ENCODE assay signal across 25 cellular contexts in the genomic region with DNA sequence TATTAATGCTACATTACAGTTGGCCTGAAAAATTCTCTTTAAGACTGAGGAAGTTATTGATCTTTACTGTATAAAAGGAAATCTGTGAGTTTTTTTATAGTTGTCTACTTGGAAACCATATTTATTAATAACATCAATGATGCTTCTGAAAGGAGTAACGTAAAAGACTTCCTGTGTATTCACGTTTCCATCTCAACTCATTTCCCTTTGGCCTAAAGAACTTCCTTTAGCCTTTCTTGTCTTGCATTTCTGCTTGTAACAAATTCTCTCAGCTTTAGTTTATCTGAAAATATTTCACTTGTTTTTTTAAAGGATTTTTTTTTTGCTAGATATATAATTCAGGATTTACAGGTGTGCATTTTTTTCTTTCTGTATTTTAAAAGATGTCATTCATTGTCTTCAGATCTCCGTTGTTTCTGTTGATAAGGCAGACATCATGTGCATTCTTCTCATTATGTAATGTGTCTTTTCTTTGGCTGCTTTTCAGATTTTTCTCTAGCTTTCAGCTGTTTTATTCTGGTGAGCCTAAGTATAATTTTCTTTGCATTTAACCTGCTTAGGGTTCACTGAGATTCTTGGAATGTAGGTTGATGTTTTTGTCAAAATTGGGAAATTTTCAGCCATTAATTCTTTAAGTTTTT.
"Had no signal": no experiment of that assay in that cellular context is flagged by ENCODE, and none has a peak within 500 bp of the region (broad histone marks: within the 10 kb centered on the region; RNA-seq: fewer than 3 reads in every experiment).

No MANE protein-coding gene starts in this region.

- H3K4me1 Mint-ChIP-seq: immature natural killer cell had no signal

- H3K4me3 Mint-ChIP-seq: immature natural killer cell; memory B cell; naive B cell; natural killer cell treated with Interleukin-12 subunit alpha and Interleukin-12 subunit beta and Interleukin-15 and Interleukin-18, amount 100 ng/mL, for 72 hours; neural crest cell; stimulated activated naive B cell treated with anti-CD40 and anti-IgM and Interleukin-4, amounts not matched to agents 10 μg/mL and 1 μg/mL and 100 μg/mL, for 72 hours; stimulated activated naive CD8-positive, alpha-beta T cell treated with anti-CD3 and anti-CD28 coated beads, Interleukin-15, Interleukin-2, amounts not matched to agents 100 ng/mL and 50 ng/mL, for 24 hours had no signal

- H3K27me3 Mint-ChIP-seq: memory B cell; naive B cell; natural killer cell treated with Interleukin-12 subunit alpha and Interleukin-12 subunit beta and Interleukin-15 and Interleukin-18, amount 100 ng/mL, for 72 hours; stimulated activated naive B cell treated with anti-CD40 and anti-IgM and Interleukin-4, amounts not matched to agents 10 μg/mL and 1 μg/mL and 100 μg/mL, for 72 hours; stimulated activated naive CD8-positive, alpha-beta T cell treated with anti-CD3 and anti-CD28 coated beads, Interleukin-15, Interleukin-2, amounts not matched to agents 100 ng/mL and 50 ng/mL, for 24 hours had no signal

- H3K27me3 ChIP-seq: dorsolateral prefrontal cortex, foreskin keratinocyte, neutrophil, pancreas, right lobe of liver, suprapubic skin, transverse colon, upper lobe of right lung, uterus had no signal

- H3K4me3 ChIP-seq: dorsolateral prefrontal cortex, lung, mucosa of descending colon, pancreas, right lobe of liver, suprapubic skin, transverse colon, upper lobe of right lung, uterus had no signal

- H3K36me3 Mint-ChIP-seq: memory B cell, naive B cell had no signal

- H3K27ac ChIP-seq: dorsolateral prefrontal cortex, epithelial cell of prostate, foreskin keratinocyte, neutrophil, pancreas, right lobe of liver, suprapubic skin, transverse colon, upper lobe of right lung, uterus had no signal

- H3K4me1 ChIP-seq: foreskin keratinocyte, pancreas, right lobe of liver, suprapubic skin, transverse colon, upper lobe of right lung, uterus had no signal

- H3K9me3 ChIP-seq: mucosa of descending colon, neutrophil, pancreas, right lobe of liver, suprapubic skin, transverse colon, upper lobe of right lung, uterus had no signal

- DNase-seq: cortex of kidney; dorsolateral prefrontal cortex; effector CD4-positive, alpha-beta T cell; foreskin keratinocyte; hypothalamus; immature natural killer cell; mucosa of descending colon; naive B cell; pancreas; right lobe of liver; small intestine; stimulated activated CD4-positive, alpha-beta T cell treated with anti-CD3 and anti-CD28 coated beads, Interleukin-15, amount 100 ng/mL, for 24 hours; stimulated activated CD4-positive, alpha-beta T cell treated with anti-CD3 and anti-CD28 coated beads, Interleukin-2, amount 100 ng/mL, for 48 hours; stimulated activated naive B cell treated with anti-CD40 and anti-IgM and Interleukin-4, amounts not matched to agents 10 μg/mL and 1 μg/mL and 100 μg/mL, for 72 hours; transverse colon; upper lobe of right lung; uterus had no signal

- H3K27ac Mint-ChIP-seq: immature natural killer cell; memory B cell; naive B cell; natural killer cell treated with Interleukin-12 subunit alpha and Interleukin-12 subunit beta and Interleukin-15 and Interleukin-18, amount 100 ng/mL, for 72 hours; stimulated activated naive B cell treated with anti-CD40 and anti-IgM and Interleukin-4, amounts not matched to agents 10 μg/mL and 1 μg/mL and 100 μg/mL, for 72 hours; stimulated activated naive CD8-positive, alpha-beta T cell treated with anti-CD3 and anti-CD28 coated beads, Interleukin-15, Interleukin-2, amounts not matched to agents 100 ng/mL and 50 ng/mL, for 24 hours had no signal

- H3K9me3 Mint-ChIP-seq: immature natural killer cell; memory B cell; naive B cell; natural killer cell treated with Interleukin-12 subunit alpha and Interleukin-12 subunit beta and Interleukin-15 and Interleukin-18, amount 100 ng/mL, for 72 hours; neural crest cell; stimulated activated naive CD8-positive, alpha-beta T cell treated with anti-CD3 and anti-CD28 coated beads, Interleukin-15, Interleukin-2, amounts not matched to agents 100 ng/mL and 50 ng/mL, for 24 hours had no signal

- H3K36me3 ChIP-seq: uterus had no signal
